ENCODE assay signal across 7 cellular contexts in the genomic region with DNA sequence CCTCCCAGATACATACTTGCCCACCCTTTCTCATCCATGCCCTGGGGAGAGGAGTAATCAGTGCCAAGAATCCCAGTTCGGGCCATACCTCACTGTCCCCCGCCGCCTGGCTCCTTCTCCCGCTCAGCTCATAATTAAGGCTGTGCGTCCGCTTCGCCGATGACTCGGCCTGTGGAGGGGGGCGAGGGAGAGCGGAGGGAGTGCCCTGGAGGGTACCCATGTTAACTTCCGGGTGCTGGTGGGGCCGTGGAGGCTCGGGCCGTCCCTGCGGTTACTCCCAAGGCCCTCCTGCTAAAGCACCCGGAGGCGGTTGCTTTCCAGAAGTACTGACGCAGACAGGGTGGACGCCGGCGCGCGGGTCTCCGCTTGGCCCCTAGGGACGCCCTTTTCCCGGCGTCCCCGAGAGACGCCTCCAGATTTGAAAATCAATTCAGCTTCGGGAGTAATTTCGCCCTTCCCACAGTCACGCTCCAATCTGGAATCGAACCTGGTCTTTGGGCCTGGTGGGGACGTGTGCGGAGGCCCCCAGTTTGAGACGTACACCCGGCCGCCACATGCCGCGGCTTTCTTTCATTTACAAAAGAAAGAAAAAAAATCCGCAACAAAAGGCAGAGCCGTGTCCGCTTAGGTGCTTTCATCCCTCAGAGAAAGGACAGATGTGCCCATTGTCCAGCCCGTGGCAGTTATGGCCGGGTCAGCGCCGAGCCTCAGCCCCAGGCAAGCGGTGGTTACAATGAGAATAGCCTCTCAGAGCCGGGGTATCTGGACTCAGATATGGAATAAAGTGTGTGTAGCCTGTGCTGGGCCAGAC. TPM values are rescaled to one million over a fixed set of nuclear protein-coding genes. Genes with fewer than 3 reads are reported as not detected.
A peak's percentile ranks its signal among the peaks of the same experiment; 100 is the strongest.
DNase-seq lines count a peak whose midpoint lies in the region; ATAC-seq lines count a peak whose summit lies in the region.

No MANE protein-coding gene starts in this region.

- no peak overlapping the region for H3K27ac Mint-ChIP-seq in activated T-cell treated with anti-CD3 and anti-CD28 coated beads, Interleukin-2, amount 50 U/mL, for 72 hours
- no peak overlapping the region for H3K27ac Mint-ChIP-seq in stimulated activated effector memory CD8-positive, alpha-beta T cell treated with anti-CD3 and anti-CD28 coated beads, Interleukin-12 subunit alpha, Interleukin-12 subunit beta, amount 100 ng/mL, for 72 hours

- peaks cover 96% of the 10 kb centered on the region for H3K27me3 ChIP-seq in iPS-15b (ENCODE audit: control insufficient read depth, insufficient read depth, low read length)

- H3K9me3 ChIP-seq in iPS-15b (ENCODE audit: control insufficient read depth, insufficient read depth, low read length), result no peaks in the 10 kb centered on the region

- H3K4me3 Mint-ChIP-seq in activated T-cell treated with anti-CD3 and anti-CD28 coated beads, Interleukin-2, amount 50 U/mL, for 72 hours, result peak overlapping the region; percentile 65 to 74
- H3K4me3 Mint-ChIP-seq in stimulated activated effector memory CD8-positive, alpha-beta T cell treated with anti-CD3 and anti-CD28 coated beads, Interleukin-12 subunit alpha, Interleukin-12 subunit beta, amount 100 ng/mL, for 72 hours, result peak overlapping the region; percentile 56

- peaks cover 26% of the 10 kb centered on the region for H3K4me1 Mint-ChIP-seq in activated T-cell treated with anti-CD3 and anti-CD28 coated beads, Interleukin-2, amount 50 U/mL, for 72 hours (ENCODE audit: low read depth)
- H3K4me1 Mint-ChIP-seq in stimulated activated effector memory CD8-positive, alpha-beta T cell treated with anti-CD3 and anti-CD28 coated beads, Interleukin-12 subunit alpha, Interleukin-12 subunit beta, amount 100 ng/mL, for 72 hours, result peaks cover 37% of the 10 kb centered on the region

- peaks cover 89% of the 10 kb centered on the region for H3K27me3 Mint-ChIP-seq in activated T-cell treated with anti-CD3 and anti-CD28 coated beads, Interleukin-2, amount 50 U/mL, for 72 hours (ENCODE audit: low read depth)

- no peaks in the 10 kb centered on the region for H3K9me3 Mint-ChIP-seq in activated T-cell treated with anti-CD3 and anti-CD28 coated beads, Interleukin-2, amount 50 U/mL, for 72 hours
- no peaks in the 10 kb centered on the region for H3K9me3 Mint-ChIP-seq in stimulated activated effector memory CD8-positive, alpha-beta T cell treated with anti-CD3 and anti-CD28 coated beads, Interleukin-12 subunit alpha, Interleukin-12 subunit beta, amount 100 ng/mL, for 72 hours

- H3K4me3 ChIP-seq in iPS-15b (ENCODE audit: low read depth, low read length), result peak overlapping the region; percentile 53

- no peaks in the 10 kb centered on the region for H3K36me3 Mint-ChIP-seq in activated T-cell treated with anti-CD3 and anti-CD28 coated beads, Interleukin-2, amount 50 U/mL, for 72 hours (ENCODE audit: insufficient read depth in 2 of 2)
- peaks cover 11% of the 10 kb centered on the region for H3K36me3 Mint-ChIP-seq in stimulated activated effector memory CD8-positive, alpha-beta T cell treated with anti-CD3 and anti-CD28 coated beads, Interleukin-12 subunit alpha, Interleukin-12 subunit beta, amount 100 ng/mL, for 72 hours

- no peak for DNase-seq in activated T-cell treated with anti-CD3 and anti-CD28 coated beads, Interleukin-2, amount 50 U/mL, for 72 hours
- DNase-seq in stimulated activated effector memory CD8-positive, alpha-beta T cell treated with anti-CD3 and anti-CD28 coated beads, Interleukin-12 subunit alpha, Interleukin-12 subunit beta, amount 100 ng/mL, for 72 hours (ENCODE audit: low spot score in 2 of 2), result no peak
- DNase-seq in iPS-NIHi7 (ENCODE audit: extremely low spot score), result no peak
- DNase-seq in UCSD-AML1 (lab: John Stamatoyannopoulos, UW; ENCODE audit: unreplicated experiment), result no peak

- ATAC-seq in HG02642 (IDR thresholded peaks at IDR 0.05; ENCODE audit: poor library complexity, unreplicated experiment), result peak; percentile 2
- ATAC-seq in activated T-cell treated with anti-CD3 and anti-CD28 coated beads, Interleukin-2, amount 50 U/mL, for 72 hours (replicated peaks in 1 of 2), result peak in 1 of 2 donors; percentile 25
- ATAC-seq in stimulated activated effector memory CD8-positive, alpha-beta T cell treated with anti-CD3 and anti-CD28 coated beads, Interleukin-12 subunit alpha, Interleukin-12 subunit beta, amount 100 ng/mL, for 72 hours, result no peak
- no peak for ATAC-seq in HG02870 (IDR thresholded peaks at IDR 0.05; ENCODE audit: unreplicated experiment)

- H3K9ac ChIP-seq in iPS-15b (ENCODE audit: low read depth, low read length), result no peak overlapping the region

- peaks cover 25% of the 10 kb centered on the region for H3K4me1 ChIP-seq in iPS-15b (ENCODE audit: control insufficient read depth, insufficient read depth, low read length)

- no peaks in the 10 kb centered on the region for H3K36me3 ChIP-seq in iPS-15b (ENCODE audit: control insufficient read depth, insufficient read depth, low read length)

RNA-seq across cellular contexts. Expression of gene ONECUT1, which starts 1.0 kb away (rescaled TPM):
- total RNA-seq in activated T-cell treated with anti-CD3 and anti-CD28 coated beads, Interleukin-2, amount 50 U/mL, for 72 hours, result not detected
